In the genomic region with DNA sequence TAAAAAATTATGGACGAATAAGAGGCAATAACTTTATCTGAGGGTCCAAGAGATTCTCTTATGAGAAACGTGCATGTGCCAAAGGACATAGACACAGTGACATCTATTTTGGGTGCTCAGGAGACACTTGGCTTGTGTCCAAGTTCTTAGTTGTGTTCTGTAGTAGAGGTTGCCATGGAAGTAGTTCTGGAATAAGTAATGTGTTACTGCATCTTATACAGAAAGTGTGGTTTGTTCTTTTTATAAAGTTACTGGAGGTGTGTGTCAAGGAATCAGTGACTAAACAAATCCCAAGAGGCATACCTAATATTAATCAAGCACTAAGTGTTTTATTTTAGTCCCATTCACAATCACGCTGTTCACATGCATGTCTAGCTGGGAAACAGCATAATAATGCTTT, we compare ENCODE assay signal across 12 cellular contexts.
DNase-seq lines count a peak whose midpoint lies in the region; ATAC-seq and TF ChIP-seq lines count a peak whose summit lies in the region.
"Had no signal": no experiment of that assay in that cellular context is flagged by ENCODE, and none has a peak within 500 bp of the region (broad histone marks: within the 10 kb centered on the region; RNA-seq: fewer than 3 reads in every experiment).

No MANE protein-coding gene starts in this region.

- H3K27me3 ChIP-seq in adipocyte (replicated peaks; ENCODE audit: control insufficient read depth, insufficient read depth, low read length) (no peaks in the 10 kb centered on the region), lower lobe of right lung (ENCODE audit: low read depth) (no peaks in the 10 kb centered on the region), dorsolateral prefrontal cortex (no peaks in the 10 kb centered on the region)

- H3K4me1 ChIP-seq in adipocyte (ENCODE audit: control insufficient read depth, insufficient read depth, low read length): peaks cover 67% of the 10 kb centered on the region
- peaks cover 11% of the 10 kb centered on the region for H3K4me1 ChIP-seq in lower lobe of right lung

- peak overlapping the region; percentile 73 for H3K9ac ChIP-seq in adipocyte (ENCODE audit: low read length)

- H3K9me3 ChIP-seq in adipocyte (ENCODE audit: control insufficient read depth, low read length): no peaks in the 10 kb centered on the region
- H3K9me3 ChIP-seq in lower lobe of right lung: no peaks in the 10 kb centered on the region

- no peaks in the 10 kb centered on the region for H3K27me3 Mint-ChIP-seq in activated CD8-positive, alpha-beta T cell treated with anti-CD3 and anti-CD28 coated beads for 36 hours

- H3K4me1 Mint-ChIP-seq in activated CD8-positive, alpha-beta T cell treated with anti-CD3 and anti-CD28 coated beads for 36 hours (ENCODE audit: low read depth): no peaks in the 10 kb centered on the region

- H3K36me3 Mint-ChIP-seq in activated CD8-positive, alpha-beta T cell treated with anti-CD3 and anti-CD28 coated beads for 36 hours (ENCODE audit: low read depth): no peaks in the 10 kb centered on the region

- peak overlapping the region; percentile 66 for H3K4me3 ChIP-seq in adipocyte (ENCODE audit: low read length)
- no peak overlapping the region for H3K4me3 ChIP-seq in lower lobe of right lung
- no peak overlapping the region for H3K4me3 ChIP-seq in dorsolateral prefrontal cortex

- peak; percentile 24 for ATAC-seq in GM18517 (IDR thresholded peaks at IDR 0.05; ENCODE audit: unreplicated experiment)
- ATAC-seq in HG02981 (IDR thresholded peaks at IDR 0.05; ENCODE audit: unreplicated experiment): peak; percentile 37
- ATAC-seq in lower lobe of right lung: peak; percentile 45 to 54
- no peak for ATAC-seq in activated CD8-positive, alpha-beta T cell treated with anti-CD3 and anti-CD28 coated beads for 36 hours

- POLR2A ChIA-PET in activated CD8-positive, alpha-beta T cell treated with anti-CD3 and anti-CD28 coated beads for 36 hours (lab: Charles Lee): no interaction called here

- CTCF ChIA-PET in activated CD8-positive, alpha-beta T cell treated with anti-CD3 and anti-CD28 coated beads for 36 hours (lab: Charles Lee): no interaction called here

- H3K27ac ChIP-seq in lower lobe of right lung (no peak overlapping the region), dorsolateral prefrontal cortex (no peak overlapping the region)
- H3K27ac ChIP-seq: C4-2B had no signal

- H3K27ac Mint-ChIP-seq in activated CD8-positive, alpha-beta T cell treated with anti-CD3 and anti-CD28 coated beads for 36 hours: no peak overlapping the region

- TF ChIP-seq CTCF in lower lobe of right lung (IDR thresholded peaks at IDR 0.05) (no peak), dorsolateral prefrontal cortex (IDR thresholded peaks at IDR 0.05 in 54 of 56, conservative IDR thresholded peaks at IDR 0.05 in 2 of 56; ENCODE audit: low read depth in 1 of 56, partially characterized antibody in 56 of 56) (no peak)
- no peak for TF ChIP-seq CTCF in activated CD8-positive, alpha-beta T cell treated with anti-CD3 and anti-CD28 coated beads for 36 hours (IDR thresholded peaks at IDR 0.05)

- DNase-seq in adipocyte (ENCODE audit: low read depth) (peak; percentile 30), lower lobe of right lung (no peak), AML-193 (lab: John Stamatoyannopoulos, UW) (no peak), dorsolateral prefrontal cortex (no peak)
- no peak for DNase-seq in activated CD8-positive, alpha-beta T cell treated with anti-CD3 and anti-CD28 coated beads for 36 hours
- no peak for DNase-seq in activated CD8-positive, alpha-beta memory T cell treated with anti-CD3 and anti-CD28 coated beads for 24 hours
- DNase-seq: NCI-H146; retina; stimulated activated naive CD4-positive, alpha-beta T cell had no signal

- H3K4me3 Mint-ChIP-seq in activated CD8-positive, alpha-beta T cell treated with anti-CD3 and anti-CD28 coated beads for 36 hours: no peak overlapping the region

- no peaks in the 10 kb centered on the region for H3K9me3 Mint-ChIP-seq in activated CD8-positive, alpha-beta T cell treated with anti-CD3 and anti-CD28 coated beads for 36 hours

- H3K36me3 ChIP-seq in adipocyte (ENCODE audit: control insufficient read depth, insufficient read depth, low read length, severe bottlenecking): no peaks in the 10 kb centered on the region
- H3K36me3 ChIP-seq in lower lobe of right lung: no peaks in the 10 kb centered on the region

- intact Hi-C loops in lower lobe of right lung (cut with DNase I) (no loop called here), dorsolateral prefrontal cortex (cut with DNase I) (no loop called here)
- intact Hi-C loops in activated CD8-positive, alpha-beta T cell treated with anti-CD3 and anti-CD28 coated beads for 36 hours (cut with micrococcal nuclease): no loop called here
